Comparison of ENCODE assay signal across 14 cellular contexts in the genomic region with DNA sequence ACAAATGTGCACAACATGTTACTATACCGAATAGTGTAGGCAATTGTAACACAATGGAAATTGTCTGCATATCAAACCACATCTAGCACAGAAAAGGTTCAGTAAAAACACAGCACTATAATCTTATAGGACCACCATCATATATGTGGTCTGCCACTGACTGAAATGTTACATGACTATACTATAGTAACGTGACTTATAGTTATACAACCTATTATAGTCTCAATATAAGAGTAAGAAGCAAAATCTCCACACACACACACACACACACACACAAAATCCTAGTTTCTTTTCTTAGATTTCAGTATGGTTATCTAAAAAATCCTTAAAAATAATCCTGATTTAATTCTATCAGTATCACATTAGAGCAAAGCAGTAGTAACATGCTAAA.
A peak's percentile ranks its signal among the peaks of the same experiment; 100 is the strongest.
DNase-seq lines count a peak whose midpoint lies in the region; ATAC-seq, FAIRE-seq and TF ChIP-seq lines count a peak whose summit lies in the region.
"Had no signal": no experiment of that assay in that cellular context is flagged by ENCODE, and none has a peak within 500 bp of the region (broad histone marks: within the 10 kb centered on the region; RNA-seq: fewer than 3 reads in every experiment).

No MANE protein-coding gene starts in this region.

- H3K36me3 ChIP-seq in CD4-positive, alpha-beta memory T cell (ENCODE audit: insufficient read depth, low read length) = no peaks in the 10 kb centered on the region
- H3K36me3 ChIP-seq in GM12878 (ENCODE audit: control insufficient read depth in 2 of 2, insufficient read depth in 2 of 2, low read length in 1 of 2) (no peaks in the 10 kb centered on the region; a peak in 1 of 4 replicates), HepG2 (replicated peaks in 1 of 2; ENCODE audit: control insufficient read depth in 1 of 2, insufficient read depth in 2 of 2, low read length in 2 of 2) (peaks cover 4% of the 10 kb centered on the region in 2 experiments; a peak in 3 of 5 replicates)

- H3K27ac Mint-ChIP-seq in CD4-positive, alpha-beta memory T cell = peak overlapping the region in 4 of 7 donors; percentile 34 to 83 (median 62)
- H3K27ac Mint-ChIP-seq: H9, IgD-negative memory B cell had no signal

- intact Hi-C loops in CD4-positive, alpha-beta memory T cell (cut with micrococcal nuclease) = no loop called here
- intact Hi-C loops in GM12878 (cut with micrococcal nuclease; ENCODE audit: unreplicated experiment) = no loop called here
- intact Hi-C loops in HepG2 (cut with micrococcal nuclease; ENCODE audit: unreplicated experiment) = no loop called here

- no peak for TF ChIP-seq EP300 in A549 (IDR thresholded peaks at IDR 0.05)
- no peak for TF ChIP-seq EP300 in GM12878 (IDR thresholded peaks at IDR 0.05; ENCODE audit: borderline replicate concordance in 1 of 2, control insufficient read depth in 1 of 2, low read depth in 2 of 2, low read length in 2 of 2)
- TF ChIP-seq EP300 in HepG2 (IDR thresholded peaks at IDR 0.05; ENCODE audit: low read depth in 2 of 2, low read length in 2 of 2) = no peak
- TF ChIP-seq EP300 in HepG2 (CRISPR knock-in tag; IDR thresholded peaks at IDR 0.05; ENCODE audit: borderline replicate concordance) = no peak

- H3K9ac ChIP-seq in GM12878 (ENCODE audit: control insufficient read depth, insufficient read depth, low read length) = no peak overlapping the region
- no peak overlapping the region for H3K9ac ChIP-seq in HepG2 (ENCODE audit: insufficient read depth, low read depth, low read length)
- H3K9ac ChIP-seq: SK-N-SH had no signal

- BruUV-seq in GM12878 (replicated peaks; lab: Mats Ljungman, UMichigan) = no TSS peak
- no TSS peak for BruUV-seq in HepG2 (replicated peaks; lab: Mats Ljungman, UMichigan)

- SMC1A ChIA-PET in GM12878 (lab: Charles Lee; ENCODE audit: uncharacterized antibody, unreplicated experiment) = no interaction called here

- 92% methylated on average over 2 of the region's 2 CpGs for WGBS in A549 (ENCODE audit: missing lambda C conversion rate)
- WGBS in GM12878 (ENCODE audit: insufficient coverage, insufficient replicate concordance, low lambda C conversion rate, missing lambda C conversion rate) = 98% methylated on average over 2 of the region's 2 CpGs
- 97% methylated on average over 2 of the region's 2 CpGs for WGBS in HepG2 (ENCODE audit: low lambda C conversion rate)

- peaks cover 38 to 39% of the 10 kb centered on the region in 2 donors for H3K36me3 Mint-ChIP-seq in CD4-positive, alpha-beta memory T cell

- RAD21 ChIA-PET in GM12878 (lab: Charles Lee; ENCODE audit: unreplicated experiment) = no interaction called here

- CTCF ChIA-PET in A549 (lab: Yijun Ruan, JAX) = no interaction called here
- CTCF ChIA-PET in CD4-positive, alpha-beta memory T cell (lab: Charles Lee; ENCODE audit: partially characterized antibody) = no interaction called here
- CTCF ChIA-PET in GM12878 (lab: Yijun Ruan, JAX) = no interaction called here
- CTCF ChIA-PET in HepG2 (lab: Yijun Ruan, JAX; ENCODE audit: low intra/inter-chr PET ratio, low total read pairs) = no interaction called here

- ATAC-seq in A549 (no peak), GM12878 (no peak), HepG2 (peak; percentile 11; the same call in 2 of the 3 replicates), GM21786 (IDR thresholded peaks at IDR 0.05; ENCODE audit: unreplicated experiment) (no peak), HG03135 (IDR thresholded peaks at IDR 0.05; ENCODE audit: unreplicated experiment) (no peak)
- ATAC-seq: Panc1 had no signal

- no peaks in the 10 kb centered on the region for H3K27me3 Mint-ChIP-seq in CD4-positive, alpha-beta memory T cell
- H3K27me3 Mint-ChIP-seq: IgD-negative memory B cell had no signal

- TF ChIP-seq POLR2A in A549 (IDR thresholded peaks at IDR 0.05; ENCODE audit: low read length) (no peak), GM12878 (IDR thresholded peaks at IDR 0.05; ENCODE audit: low read depth, low read length) (no peak), HepG2 (IDR thresholded peaks at IDR 0.05; ENCODE audit: insufficient read depth in 1 of 2, low read depth in 2 of 2, low read length in 2 of 2) (no peak)

- no peaks in the 10 kb centered on the region for H3K9me3 ChIP-seq in A549
- no peaks in the 10 kb centered on the region for H3K9me3 ChIP-seq in CD4-positive, alpha-beta memory T cell (ENCODE audit: control insufficient read depth in 1 of 2, low read length in 2 of 2)
- no peaks in the 10 kb centered on the region for H3K9me3 ChIP-seq in GM12878 (replicated peaks; ENCODE audit: control insufficient read depth, insufficient read depth, low read length)
- H3K9me3 ChIP-seq in HepG2 (ENCODE audit: low read length) = no peaks in the 10 kb centered on the region
- H3K9me3 ChIP-seq: SK-N-SH had no signal

- H2AFZ ChIP-seq in GM12878 (ENCODE audit: control insufficient read depth, low read depth, low read length) (no peak overlapping the region), HepG2 (ENCODE audit: low read length) (no peak overlapping the region)

- H3K4me1 ChIP-seq in A549 (peaks cover 21% of the 10 kb centered on the region), GM12878 (ENCODE audit: control insufficient read depth, insufficient read depth, low read length) (peaks cover 4% of the 10 kb centered on the region), HepG2 (ENCODE audit: insufficient read depth, low read length) (peaks cover 58% of the 10 kb centered on the region)
- H3K4me1 ChIP-seq in CD4-positive, alpha-beta memory T cell (ENCODE audit: insufficient read depth, low read length) = peaks cover 19% of the 10 kb centered on the region

- H4K20me1 ChIP-seq in GM12878 (ENCODE audit: control insufficient read depth, insufficient read depth) (no peaks in the 10 kb centered on the region), HepG2 (ENCODE audit: insufficient read depth, low read length) (no peaks in the 10 kb centered on the region)

- no peaks in the 10 kb centered on the region for H3K27me3 ChIP-seq in CD4-positive, alpha-beta memory T cell (ENCODE audit: insufficient read depth, low read length)
- H3K27me3 ChIP-seq in GM12878 (replicated peaks in 1 of 2; ENCODE audit: control insufficient read depth in 2 of 2, insufficient read depth in 2 of 2, low read length in 1 of 2) (no peaks in the 10 kb centered on the region), HepG2 (ENCODE audit: control insufficient read depth in 1 of 2, insufficient read depth in 2 of 2, low read length in 2 of 2) (no peaks in the 10 kb centered on the region)

- POLR2A ChIA-PET in A549 (lab: Yijun Ruan, JAX) (no interaction called here), GM12878 (lab: Charles Lee) (no interaction called here), HepG2 (lab: Yijun Ruan, JAX) (no interaction called here)
- POLR2A ChIA-PET in CD4-positive, alpha-beta memory T cell (lab: Charles Lee; ENCODE audit: partially characterized antibody) = no interaction called here

- no peak overlapping the region for H3K4me3 ChIP-seq in A549
- no peak overlapping the region for H3K4me3 ChIP-seq in CD4-positive, alpha-beta memory T cell (ENCODE audit: low read length in 2 of 2)
- no peak overlapping the region for H3K4me3 ChIP-seq in GM12878
- no peak overlapping the region; a peak in 1 of 6 replicates for H3K4me3 ChIP-seq in HepG2 (replicated peaks in 1 of 3; ENCODE audit: insufficient read depth in 1 of 3, low read depth in 2 of 3, low read length in 3 of 3)

- H3K4me1 Mint-ChIP-seq in CD4-positive, alpha-beta memory T cell = peaks cover 19 to 46% (median 22%) of the 10 kb centered on the region in 4 donors
- H3K4me1 Mint-ChIP-seq: H9 had no signal

- H3K4me3 Mint-ChIP-seq in CD4-positive, alpha-beta memory T cell = peak overlapping the region in 1 of 8 donors; percentile 5
- H3K4me3 Mint-ChIP-seq: H9 had no signal

- no peak overlapping the region for H3K27ac ChIP-seq in A549
- no peak overlapping the region for H3K27ac ChIP-seq in CD4-positive, alpha-beta memory T cell (ENCODE audit: low read depth, low read length)
- no peak overlapping the region for H3K27ac ChIP-seq in GM12878 (ENCODE audit: control insufficient read depth, insufficient read depth)
- H3K27ac ChIP-seq in HepG2 (ENCODE audit: extremely low read length, insufficient read depth, low read length) = peak overlapping the region; percentile 38

- TF ChIP-seq RAD21 in A549 (conservative IDR thresholded peaks at IDR 0.05 in 1 of 2, IDR thresholded peaks at IDR 0.05 in 1 of 2) (no peak), GM12878 (IDR thresholded peaks at IDR 0.05; ENCODE audit: insufficient read depth, low read depth, low read length) (no peak), HepG2 (CRISPR knock-in tag; IDR thresholded peaks at IDR 0.05) (no peak)

- H3K4me2 ChIP-seq in A549 (no peak overlapping the region; the same call in 2 of the 3 replicates), GM12878 (ENCODE audit: control insufficient read depth, insufficient read depth) (no peak overlapping the region), HepG2 (ENCODE audit: low read depth, low read length) (peak overlapping the region; percentile 61)
- H3K4me2 ChIP-seq: SK-N-SH had no signal

- TF ChIP-seq CTCF in A549 (IDR thresholded peaks at IDR 0.05) (no peak), GM12878 (IDR thresholded peaks at IDR 0.05 in 2 of 3, conservative IDR thresholded peaks at IDR 0.05 in 1 of 3; ENCODE audit: control insufficient read depth in 2 of 3, extremely low read depth in 1 of 3, insufficient read depth in 1 of 3, low read depth in 3 of 3, low read length in 3 of 3) (no peak), HepG2 (CRISPR knock-in tag; IDR thresholded peaks at IDR 0.05) (no peak)

- DNase-seq in A549 (ENCODE audit: low read depth in 1 of 2, low spot score in 1 of 2) (no peak), GM12878 (ENCODE audit: low read depth, low spot score) (no peak), HepG2 (ENCODE audit: low spot score) (no peak)
- DNase-seq in CD4-positive, alpha-beta memory T cell = no peak
- DNase-seq in activated CD4-positive, alpha-beta T cell treated with anti-CD3 and anti-CD28 coated beads, Interleukin-2, amount 50 U/mL, for 4 hours = no peak
- DNase-seq: H9, NCI-H1436 treated with DMSO at 0.1 percent for 48 hours, NCI-H2107, Right ventricle myocardium superior, SK-N-SH had no signal

- H3K79me2 ChIP-seq in GM12878 (ENCODE audit: control insufficient read depth, insufficient read depth, low read length) = no peaks in the 10 kb centered on the region
- H3K79me2 ChIP-seq in HepG2 (ENCODE audit: insufficient read depth, low read length) = no peaks in the 10 kb centered on the region

- in situ Hi-C loops in GM12878 (cut with MboI) = no loop called here
- in situ Hi-C loops in HepG2 (cut with HindIII; ENCODE audit: extremely low pct_ligation_motif_present, low pct_unique_long_range_greater_than_20kb) = no loop called here

- peak; percentile 7 for FAIRE-seq in A549 (lab: Jason Lieb, UNC)
- peak; percentile 7 for FAIRE-seq in GM12878 (lab: Jason Lieb, UNC)
- no peak for FAIRE-seq in HepG2 (lab: Jason Lieb, UNC)

- H3K9me3 Mint-ChIP-seq in CD4-positive, alpha-beta memory T cell = no peaks in the 10 kb centered on the region
- H3K9me3 Mint-ChIP-seq: H9, IgD-negative memory B cell had no signal

TF ChIP-seq in A549, 52 proteins besides CTCF, POLR2A, EP300 and RAD21 (continues in another document):
- no peak for TF ChIP-seq ESRRA (IDR thresholded peaks at IDR 0.05; ENCODE audit: borderline replicate concordance, low read length)

TF ChIP-seq in GM12878, 131 proteins besides CTCF, POLR2A, EP300 and RAD21 (continues in another document):
- no peak for TF ChIP-seq NFXL1 (IDR thresholded peaks at IDR 0.05; ENCODE audit: borderline replicate concordance)
